In the genomic region with DNA sequence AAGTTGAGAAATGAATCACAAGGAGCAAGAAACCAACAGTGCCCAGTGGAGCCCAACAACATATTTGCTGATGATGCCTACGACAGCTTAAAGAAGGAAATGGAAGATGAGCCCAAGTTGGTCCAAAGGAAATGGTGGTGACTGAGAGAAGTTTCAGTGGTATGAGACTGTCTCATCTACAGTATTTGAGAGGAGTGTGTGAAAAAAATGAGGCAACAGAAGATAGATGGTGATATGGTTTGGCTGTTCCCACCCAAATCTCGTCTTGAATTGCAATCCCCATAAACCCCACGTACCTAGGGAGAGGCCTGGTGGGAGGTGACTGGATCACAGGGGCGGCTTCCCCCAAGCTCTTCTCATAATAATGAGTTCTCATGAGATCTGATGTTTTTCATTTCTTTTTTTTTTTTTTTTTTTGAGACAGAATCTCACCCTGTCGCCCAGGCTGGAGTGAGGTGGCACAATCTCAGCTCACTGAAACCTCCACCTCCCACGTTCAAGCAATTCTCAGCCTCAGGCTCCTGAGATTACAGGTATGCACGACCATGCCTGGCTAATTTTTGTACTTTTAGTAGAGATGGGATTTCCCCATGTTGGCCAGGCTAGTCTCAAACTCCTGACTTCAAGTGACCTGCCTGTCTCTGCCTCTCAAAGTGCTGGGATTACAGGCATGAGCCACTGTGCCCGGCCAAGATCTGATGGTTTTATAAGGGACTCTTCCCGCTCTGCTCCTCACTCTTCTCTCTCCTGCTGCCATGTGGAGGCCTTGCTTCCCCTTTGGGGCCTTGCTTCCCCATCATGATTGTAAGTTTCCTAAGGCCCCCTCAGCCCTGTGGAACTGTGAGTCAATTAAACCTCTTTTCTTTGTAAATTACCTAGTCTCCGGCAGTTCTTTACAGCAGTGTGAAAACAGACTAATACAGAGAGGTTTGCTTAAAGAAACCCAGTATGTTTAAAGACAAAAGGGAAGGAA, we compare ENCODE assay signal across 9 cellular contexts. TPM values are rescaled to one million over a fixed set of nuclear protein-coding genes. Genes with fewer than 3 reads are reported as not detected.
A peak's percentile ranks its signal among the peaks of the same experiment; 100 is the strongest.
DNase-seq lines count a peak whose midpoint lies in the region; ATAC-seq, FAIRE-seq and TF ChIP-seq lines count a peak whose summit lies in the region.
"Had no signal": no experiment of that assay in that cellular context is flagged by ENCODE, and none has a peak within 500 bp of the region (broad histone marks: within the 10 kb centered on the region; RNA-seq: fewer than 3 reads in every experiment).

No MANE protein-coding gene starts in this region.

- H3K36me3 Mint-ChIP-seq in glutamatergic neuron (ENCODE audit: unreplicated experiment) = peaks cover 7% of the 10 kb centered on the region

- ATAC-seq in GM21447 (IDR thresholded peaks at IDR 0.05; ENCODE audit: unreplicated experiment) (peak; percentile 81), HG03521 (IDR thresholded peaks at IDR 0.05; ENCODE audit: unreplicated experiment) (peak; percentile 81)

- peaks cover 18% of the 10 kb centered on the region for H3K4me1 Mint-ChIP-seq in glutamatergic neuron (ENCODE audit: low read depth, unreplicated experiment)

- H3K4me3 Mint-ChIP-seq in glutamatergic neuron (ENCODE audit: unreplicated experiment) = no peak overlapping the region

- DNase-seq in GM12891 (ENCODE audit: insufficient read length, low spot score) (no peak), glutamatergic neuron (no peak), posterior cingulate gyrus (no peak), NCI-H82 treated with DMSO at 0.1 percent for 48 hours (lab: John Stamatoyannopoulos, UW; ENCODE audit: unreplicated experiment) (no peak), DMS114 treated with DMSO at 0.1 percent for 48 hours (lab: John Stamatoyannopoulos, UW; ENCODE audit: unreplicated experiment) (no peak), tibial nerve (ENCODE audit: low spot score in 2 of 2) (no peak)

- intact Hi-C loops in posterior cingulate gyrus (cut with DNase I) = no loop called here

- 84 to 87% methylated on average over 10 of the region's 10 CpGs for WGBS in tibial nerve, 2 donors

- no peak for TF ChIP-seq CTCF in glutamatergic neuron (IDR thresholded peaks at IDR 0.05; ENCODE audit: partially characterized antibody, unreplicated experiment)
- TF ChIP-seq CTCF in tibial nerve (IDR thresholded peaks at IDR 0.05) = no peak

- TF ChIP-seq POLR2A in GM12891 (IDR thresholded peaks at IDR 0.05; ENCODE audit: low read depth, low read length) (no peak), tibial nerve (IDR thresholded peaks at IDR 0.05) (no peak)

- peak overlapping the region; percentile 90 for H3K27ac Mint-ChIP-seq in glutamatergic neuron (ENCODE audit: unreplicated experiment)

- H3K27me3 ChIP-seq in tibial nerve = no peaks in the 10 kb centered on the region

- H3K4me1 ChIP-seq in tibial nerve = no peaks in the 10 kb centered on the region

- FAIRE-seq in GM12891 (lab: Jason Lieb, UNC) = peak; percentile 94
- FAIRE-seq: G401.6 had no signal

- H3K9me3 Mint-ChIP-seq in glutamatergic neuron (ENCODE audit: unreplicated experiment) = peaks cover 5% of the 10 kb centered on the region

- peaks cover 1% of the 10 kb centered on the region for H3K27me3 Mint-ChIP-seq in glutamatergic neuron (ENCODE audit: unreplicated experiment)

- H3K4me3 ChIP-seq in tibial nerve = no peak overlapping the region

- H3K36me3 ChIP-seq in tibial nerve = peaks cover 0 to 36% (median 0%) of the 10 kb centered on the region in 3 donors

- H3K9me3 ChIP-seq in tibial nerve = peaks cover 0 to 3% (median 0%) of the 10 kb centered on the region in 4 donors

- no peak overlapping the region for H3K27ac ChIP-seq in tibial nerve

- TF ChIP-seq EP300 in tibial nerve (IDR thresholded peaks at IDR 0.05) = no peak

TF ChIP-seq in GM12891, 5 proteins besides CTCF, POLR2A, EP300 and RAD21:
- TF ChIP-seq POLR2AphosphoS5 (IDR thresholded peaks at IDR 0.05; ENCODE audit: low read depth, low read length) (no peak), SPI1 (IDR thresholded peaks at IDR 0.05; ENCODE audit: low read depth, low read length) (peak; percentile 65), POU2F2 (IDR thresholded peaks at IDR 0.05; ENCODE audit: low read depth, low read length) (no peak)

RNA-seq across cellular contexts. Expression of a gene that starts 30.2 kb away (rescaled TPM):
- not detected for polyA plus RNA-seq in GM12891 (2012; ENCODE audit: low read depth, missing spikeins)
- total RNA-seq in glutamatergic neuron (ENCODE audit: unreplicated experiment) (not detected), tibial nerve (not detected)

RNA-seq across cellular contexts. Expression of a gene that starts 36.2 kb away (rescaled TPM):
- polyA plus RNA-seq in GM12891 (2012; ENCODE audit: low read depth, missing spikeins) = 42.9 TPM
- total RNA-seq in glutamatergic neuron (ENCODE audit: unreplicated experiment) (84.7 TPM), tibial nerve (10 to 100 TPM; 35.4 to 75.6 (median 48.0) TPM)

RNA-seq across cellular contexts. Expression of a gene that starts 59.4 kb away (rescaled TPM):
- polyA plus RNA-seq in GM12891 (2012; ENCODE audit: low read depth, missing spikeins) = 6.5 TPM
- total RNA-seq in glutamatergic neuron (ENCODE audit: unreplicated experiment) (68.1 TPM), tibial nerve (10 to 100 TPM; 19.4 to 31.0 (median 26.2) TPM)
